12 cellular contexts compared by ENCODE assay signal in the genomic region with DNA sequence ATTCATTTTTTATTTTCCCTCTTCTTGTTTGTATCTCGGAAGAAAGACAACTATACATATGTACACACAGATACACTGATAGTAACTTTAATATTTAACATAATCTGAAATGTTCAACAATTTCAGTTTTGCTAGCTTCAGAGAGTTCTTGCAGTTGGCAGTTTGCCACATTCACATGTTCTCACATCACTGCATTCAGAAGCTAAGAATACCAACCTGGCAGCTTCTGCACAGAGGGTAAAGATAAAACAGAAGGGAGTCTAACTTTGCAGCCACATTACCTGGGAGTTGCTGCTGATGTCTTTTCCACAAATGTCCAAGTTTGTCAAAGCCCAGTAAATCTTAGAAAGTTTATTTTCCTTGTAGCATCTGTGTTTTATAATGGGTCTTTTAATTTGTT.
DNase-seq lines count a peak whose midpoint lies in the region; ATAC-seq lines count a peak whose summit lies in the region.
"Had no signal": no experiment of that assay in that cellular context is flagged by ENCODE, and none has a peak within 500 bp of the region (broad histone marks: within the 10 kb centered on the region; RNA-seq: fewer than 3 reads in every experiment).

No MANE protein-coding gene starts in this region.

- ATAC-seq in GM21390 (IDR thresholded peaks at IDR 0.05; ENCODE audit: unreplicated experiment): peak; percentile 63
- ATAC-seq: left colon; stimulated activated naive B cell treated with anti-CD40 and anti-IgM and Interleukin-4, amounts not matched to agents 10 μg/mL and 1 μg/mL and 100 μg/mL, for 72 hours had no signal

- DNase-seq in EH (ENCODE audit: low read depth) (peak; percentile 21), RPMI8226 (peak; percentile 53), glomerular visceral epithelial cell (ENCODE audit: extremely low spot score) (peak; percentile 18), HUDEP-2 (lab: John Stamatoyannopoulos, UW; ENCODE audit: unreplicated experiment in 76 of 76) (no peak), NCI-H446 treated with DMSO at 0.1 percent for 48 hours (lab: John Stamatoyannopoulos, UW) (no peak), NCI-H82 treated with DMSO at 0.1 percent for 48 hours (lab: John Stamatoyannopoulos, UW; ENCODE audit: unreplicated experiment) (no peak), mucosa of gallbladder (ENCODE audit: low spot score) (no peak)
- DNase-seq: activated CD4-positive, alpha-beta T cell treated with anti-CD3 and anti-CD28 coated beads for 48 hours; left colon; stimulated activated CD4-positive, alpha-beta T cell treated with anti-CD3 and anti-CD28 coated beads, Interleukin-2, amount 100 ng/mL, for 24 hours; stimulated activated naive B cell treated with anti-CD40 and anti-IgM and Interleukin-4, amounts not matched to agents 10 μg/mL and 1 μg/mL and 100 μg/mL, for 72 hours had no signal

Comparison
In these comparisons a context has a peak if more than half of its experiments do, and no peak if none do; other contexts are left out.
1. DNase-seq: peak in EH (single experiment), RPMI8226 (single experiment) and glomerular visceral epithelial cell (single experiment); none in HUDEP-2 (0 of 76), NCI-H446 treated with DMSO at 0.1 percent for 48 hours (single experiment), NCI-H82 treated with DMSO at 0.1 percent for 48 hours (single experiment) and mucosa of gallbladder (single experiment).